31 cellular contexts compared by ENCODE assay signal in genomic region chr21:18398843-18399242, GRCh38. TPM values are rescaled to one million over a fixed set of nuclear protein-coding genes. Genes with fewer than 3 reads are reported as not detected.
"Had no signal": no experiment of that assay in that cellular context is flagged by ENCODE, and none has a peak within 500 bp of the region (broad histone marks: within the 10 kb centered on the region; RNA-seq: fewer than 3 reads in every experiment).

No MANE protein-coding gene starts in this region.

- H3K9me3 ChIP-seq: colonic mucosa, esophagus squamous epithelium, gastrocnemius medialis, lower lobe of right lung had no signal

- FAIRE-seq: endometrium, islet of Langerhans, keratinocyte had no signal

- H3K27me3 ChIP-seq: colonic mucosa, esophagus squamous epithelium, gastrocnemius medialis, heart right ventricle, left lung had no signal

- H3K36me3 ChIP-seq: colonic mucosa, esophagus squamous epithelium, gastrocnemius medialis, heart right ventricle, left lung, lower lobe of right lung had no signal

- DNase-seq: colonic mucosa; cortex of kidney; effector CD8-positive, alpha-beta T cell; effector memory CD8-positive, alpha-beta T cell; endodermal cell; erythroblast; esophagus squamous epithelium; foreskin fibroblast; foreskin melanocyte; gastrocnemius medialis; glutamatergic neuron; head of caudate nucleus; heart right ventricle; hippocampal formation; left cardiac atrium; left lung; left ventricle myocardium superior; lower lobe of right lung; mesenchymal stem cell; mucosa of descending colon; naive B cell had no signal

- ATAC-seq: effector memory CD8-positive, alpha-beta T cell; esophagus mucosa; gastrocnemius medialis; heart right ventricle; left cardiac atrium; left lung; left ventricle myocardium superior; lower lobe of right lung; mucosa of descending colon had no signal

- H3K27ac ChIP-seq: colonic mucosa, epithelial cell of prostate, esophagus squamous epithelium, gastrocnemius medialis, heart right ventricle, left lung, lower lobe of right lung had no signal

- H3K4me3 ChIP-seq: colonic mucosa, esophagus squamous epithelium, gastrocnemius medialis, heart right ventricle, left lung, lower lobe of right lung, mucosa of descending colon had no signal

- H3K4me1 ChIP-seq: colonic mucosa, esophagus squamous epithelium, gastrocnemius medialis, heart right ventricle, left lung, lower lobe of right lung had no signal

RNA-seq across cellular contexts. Expression of gene TMPRSS15, which starts 4.7 kb away (rescaled TPM):
- total RNA-seq: colonic mucosa, dermis microvascular lymphatic vessel endothelial cell, esophagus mucosa, esophagus squamous epithelium, gastrocnemius medialis, glomerular endothelial cell, kidney epithelial cell, left cardiac atrium, left lung, left ventricle myocardium superior, lower leg skin, lower lobe of right lung, lung microvascular endothelial cell, mucosa of descending colon had no signal
- polyA plus RNA-seq: heart right ventricle, keratinocyte had no signal
